In the genomic region with DNA sequence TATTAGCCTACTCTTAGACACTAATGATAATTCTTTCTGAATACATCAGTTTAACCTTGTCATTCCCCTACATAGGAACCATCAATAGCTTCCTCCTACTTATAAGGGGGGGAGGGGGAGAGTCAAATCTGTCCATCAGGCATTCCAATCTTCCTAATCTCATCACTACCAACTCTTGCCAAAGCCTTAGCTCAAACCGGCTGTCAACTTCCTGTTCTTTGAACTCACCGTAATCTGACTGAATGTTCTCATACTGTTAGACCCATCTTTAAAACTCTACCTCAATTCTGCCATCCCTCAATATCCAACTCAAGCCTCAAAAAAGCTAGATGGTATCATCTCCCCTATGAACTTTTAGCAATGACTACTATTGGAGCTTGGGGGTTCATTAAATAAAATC, we compare ENCODE assay signal across 1 cellular context.
TF ChIP-seq lines count a peak whose summit lies in the region.

No MANE protein-coding gene starts in this region.

TF ChIP-seq in H1, 55 proteins besides CTCF, POLR2A, EP300 and RAD21:
- no peak for TF ChIP-seq EGR1 (IDR thresholded peaks at IDR 0.05; ENCODE audit: borderline replicate concordance, low read depth, low read length)
- TF ChIP-seq SIRT6 (IDR thresholded peaks at IDR 0.05; ENCODE audit: low read length) = no peak
- no peak for TF ChIP-seq BCL11A (IDR thresholded peaks at IDR 0.05; ENCODE audit: low read depth in 2 of 2, low read length in 2 of 2)
- no peak for TF ChIP-seq PHF8 (conservative IDR thresholded peaks at IDR 0.05; ENCODE audit: low read depth, low read length)
- TF ChIP-seq CHD1 (IDR thresholded peaks at IDR 0.05; ENCODE audit: low read depth, low read length) = no peak
- TF ChIP-seq POU5F1 (IDR thresholded peaks at IDR 0.05; ENCODE audit: low read depth, low read length) = no peak
- 0 out of 2 replicates have a peak, but pooled peaks have one; percentile 30 for TF ChIP-seq TEAD4 (IDR thresholded peaks at IDR 0.05; ENCODE audit: low read depth, low read length)
- TF ChIP-seq TAF1 (IDR thresholded peaks at IDR 0.05; ENCODE audit: low read depth, low read length) = no peak
